Comparison of ENCODE assay signal across 15 cellular contexts in the genomic region with DNA sequence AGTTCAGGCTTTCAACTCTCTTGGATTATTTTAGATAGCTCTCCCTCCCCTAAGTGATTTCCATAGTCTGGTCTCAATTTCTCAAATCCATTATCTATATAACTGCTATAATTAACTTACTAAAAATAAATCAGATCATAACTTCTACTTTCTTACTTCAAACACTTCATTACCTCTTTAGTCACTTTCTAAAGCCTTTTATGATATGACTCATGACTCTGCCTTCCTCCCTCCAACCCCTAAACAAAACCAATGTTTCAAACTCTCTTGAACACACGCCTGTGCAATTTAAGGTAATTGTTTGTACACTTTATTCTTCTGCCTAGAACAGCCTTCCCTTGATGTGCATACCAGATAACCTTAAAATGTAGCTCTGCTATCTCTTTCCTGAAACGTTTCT.
A peak's percentile ranks its signal among the peaks of the same experiment; 100 is the strongest.
DNase-seq lines count a peak whose midpoint lies in the region; ATAC-seq and TF ChIP-seq lines count a peak whose summit lies in the region.
"Had no signal": no experiment of that assay in that cellular context is flagged by ENCODE, and none has a peak within 500 bp of the region (broad histone marks: within the 10 kb centered on the region; RNA-seq: fewer than 3 reads in every experiment).

No MANE protein-coding gene starts in this region.

- no peak overlapping the region for H3K27ac ChIP-seq in GM23338 (ENCODE audit: low read depth)
- H3K27ac ChIP-seq: gastrocnemius medialis, upper lobe of right lung had no signal

- H3K27ac Mint-ChIP-seq in GM23338 = no peak overlapping the region
- H3K27ac Mint-ChIP-seq: T-helper 1 cell treated with Interleukin-12 subunit alpha and Interleukin-12 subunit beta and Interleukin-4 antibody, amounts not matched to agents 30 μg/mL and 1 μg/mL, for 36 hours had no signal

- H2AFZ ChIP-seq in GM23338 = no peak overlapping the region

- no peaks in the 10 kb centered on the region for H3K27me3 Mint-ChIP-seq in GM23338 (ENCODE audit: insufficient read depth, low read depth, poor library complexity)

- no peaks in the 10 kb centered on the region for H3K27me3 ChIP-seq in GM23338 (ENCODE audit: insufficient read depth)
- H3K27me3 ChIP-seq: gastrocnemius medialis, upper lobe of right lung had no signal

- H3K9me2 ChIP-seq in GM23338 (ENCODE audit: insufficient read depth) = no peaks in the 10 kb centered on the region

- no peak overlapping the region for H3K4me2 ChIP-seq in GM23338

- DNase-seq in GM10266 (ENCODE audit: extremely low spot score) = peak; percentile 1
- DNase-seq in astrocyte of the hippocampus (ENCODE audit: low read depth, low spot score) = peak; percentile 25
- no peak for DNase-seq in NK-92 (lab: John Stamatoyannopoulos, UW; ENCODE audit: unreplicated experiment)
- DNase-seq in GM23338 (ENCODE audit: low spot score) = no peak
- no peak for DNase-seq in SKM-1 treated with dmso at 0.1 percent for 144 hours (lab: John Stamatoyannopoulos, UW; ENCODE audit: unreplicated experiment)
- DNase-seq in inferior parietal cortex (ENCODE audit: extremely low spot score) = no peak
- DNase-seq: activated CD8-positive, alpha-beta memory T cell treated with anti-CD3 and anti-CD28 coated beads, Interleukin-2, amount 50 U/mL, for 4 hours; Calu3; gastrocnemius medialis; KBM-7; NCI-H774; upper lobe of right lung had no signal

- no peaks in the 10 kb centered on the region for H3K9me3 Mint-ChIP-seq in GM23338
- H3K9me3 Mint-ChIP-seq: T-helper 1 cell treated with Interleukin-12 subunit alpha and Interleukin-12 subunit beta and Interleukin-4 antibody, amounts not matched to agents 30 μg/mL and 1 μg/mL, for 36 hours had no signal

- H4K20me1 ChIP-seq in GM23338 (replicated peaks; ENCODE audit: insufficient read depth) = no peaks in the 10 kb centered on the region

- ATAC-seq in GM19023 (IDR thresholded peaks at IDR 0.05; ENCODE audit: unreplicated experiment) (peak; percentile 60), HG03378 (IDR thresholded peaks at IDR 0.05; ENCODE audit: unreplicated experiment) (peak; percentile 65), GM23338 (no peak)
- ATAC-seq: gastrocnemius medialis, upper lobe of right lung had no signal

- TF ChIP-seq CTCF in GM10266 (IDR thresholded peaks at IDR 0.05; ENCODE audit: control insufficient read depth, insufficient read depth, low read depth, missing control alignments) = no peak
- TF ChIP-seq CTCF in GM23338 (conservative IDR thresholded peaks at IDR 0.05; ENCODE audit: low read depth in 2 of 2) = no peak

- no peaks in the 10 kb centered on the region for H3K4me1 Mint-ChIP-seq in GM23338

- H3K4me3 ChIP-seq in GM23338 = no peak overlapping the region
- H3K4me3 ChIP-seq: gastrocnemius medialis, upper lobe of right lung had no signal

- H3K36me3 Mint-ChIP-seq in GM23338 (ENCODE audit: low read depth) = no peaks in the 10 kb centered on the region

- no peaks in the 10 kb centered on the region for H3K79me2 ChIP-seq in GM23338 (replicated peaks; ENCODE audit: insufficient read depth)

- H3K4me1 ChIP-seq in GM23338 (ENCODE audit: insufficient read depth) = no peaks in the 10 kb centered on the region
- H3K4me1 ChIP-seq: gastrocnemius medialis, upper lobe of right lung had no signal

- no peak overlapping the region for H3K4me3 Mint-ChIP-seq in GM23338
- H3K4me3 Mint-ChIP-seq: T-helper 1 cell treated with Interleukin-12 subunit alpha and Interleukin-12 subunit beta and Interleukin-4 antibody, amounts not matched to agents 30 μg/mL and 1 μg/mL, for 36 hours had no signal

- no peaks in the 10 kb centered on the region for H3F3A ChIP-seq in GM23338 (replicated peaks; ENCODE audit: low read depth)

- no peaks in the 10 kb centered on the region for H3K36me3 ChIP-seq in GM23338 (ENCODE audit: insufficient read depth)

TF ChIP-seq in GM23338, 12 proteins besides CTCF, POLR2A, EP300 and RAD21 (continues in another document):
- TF ChIP-seq JUNB (IDR thresholded peaks at IDR 0.05; ENCODE audit: unreplicated experiment) = no peak
- TF ChIP-seq, protein P1, sequence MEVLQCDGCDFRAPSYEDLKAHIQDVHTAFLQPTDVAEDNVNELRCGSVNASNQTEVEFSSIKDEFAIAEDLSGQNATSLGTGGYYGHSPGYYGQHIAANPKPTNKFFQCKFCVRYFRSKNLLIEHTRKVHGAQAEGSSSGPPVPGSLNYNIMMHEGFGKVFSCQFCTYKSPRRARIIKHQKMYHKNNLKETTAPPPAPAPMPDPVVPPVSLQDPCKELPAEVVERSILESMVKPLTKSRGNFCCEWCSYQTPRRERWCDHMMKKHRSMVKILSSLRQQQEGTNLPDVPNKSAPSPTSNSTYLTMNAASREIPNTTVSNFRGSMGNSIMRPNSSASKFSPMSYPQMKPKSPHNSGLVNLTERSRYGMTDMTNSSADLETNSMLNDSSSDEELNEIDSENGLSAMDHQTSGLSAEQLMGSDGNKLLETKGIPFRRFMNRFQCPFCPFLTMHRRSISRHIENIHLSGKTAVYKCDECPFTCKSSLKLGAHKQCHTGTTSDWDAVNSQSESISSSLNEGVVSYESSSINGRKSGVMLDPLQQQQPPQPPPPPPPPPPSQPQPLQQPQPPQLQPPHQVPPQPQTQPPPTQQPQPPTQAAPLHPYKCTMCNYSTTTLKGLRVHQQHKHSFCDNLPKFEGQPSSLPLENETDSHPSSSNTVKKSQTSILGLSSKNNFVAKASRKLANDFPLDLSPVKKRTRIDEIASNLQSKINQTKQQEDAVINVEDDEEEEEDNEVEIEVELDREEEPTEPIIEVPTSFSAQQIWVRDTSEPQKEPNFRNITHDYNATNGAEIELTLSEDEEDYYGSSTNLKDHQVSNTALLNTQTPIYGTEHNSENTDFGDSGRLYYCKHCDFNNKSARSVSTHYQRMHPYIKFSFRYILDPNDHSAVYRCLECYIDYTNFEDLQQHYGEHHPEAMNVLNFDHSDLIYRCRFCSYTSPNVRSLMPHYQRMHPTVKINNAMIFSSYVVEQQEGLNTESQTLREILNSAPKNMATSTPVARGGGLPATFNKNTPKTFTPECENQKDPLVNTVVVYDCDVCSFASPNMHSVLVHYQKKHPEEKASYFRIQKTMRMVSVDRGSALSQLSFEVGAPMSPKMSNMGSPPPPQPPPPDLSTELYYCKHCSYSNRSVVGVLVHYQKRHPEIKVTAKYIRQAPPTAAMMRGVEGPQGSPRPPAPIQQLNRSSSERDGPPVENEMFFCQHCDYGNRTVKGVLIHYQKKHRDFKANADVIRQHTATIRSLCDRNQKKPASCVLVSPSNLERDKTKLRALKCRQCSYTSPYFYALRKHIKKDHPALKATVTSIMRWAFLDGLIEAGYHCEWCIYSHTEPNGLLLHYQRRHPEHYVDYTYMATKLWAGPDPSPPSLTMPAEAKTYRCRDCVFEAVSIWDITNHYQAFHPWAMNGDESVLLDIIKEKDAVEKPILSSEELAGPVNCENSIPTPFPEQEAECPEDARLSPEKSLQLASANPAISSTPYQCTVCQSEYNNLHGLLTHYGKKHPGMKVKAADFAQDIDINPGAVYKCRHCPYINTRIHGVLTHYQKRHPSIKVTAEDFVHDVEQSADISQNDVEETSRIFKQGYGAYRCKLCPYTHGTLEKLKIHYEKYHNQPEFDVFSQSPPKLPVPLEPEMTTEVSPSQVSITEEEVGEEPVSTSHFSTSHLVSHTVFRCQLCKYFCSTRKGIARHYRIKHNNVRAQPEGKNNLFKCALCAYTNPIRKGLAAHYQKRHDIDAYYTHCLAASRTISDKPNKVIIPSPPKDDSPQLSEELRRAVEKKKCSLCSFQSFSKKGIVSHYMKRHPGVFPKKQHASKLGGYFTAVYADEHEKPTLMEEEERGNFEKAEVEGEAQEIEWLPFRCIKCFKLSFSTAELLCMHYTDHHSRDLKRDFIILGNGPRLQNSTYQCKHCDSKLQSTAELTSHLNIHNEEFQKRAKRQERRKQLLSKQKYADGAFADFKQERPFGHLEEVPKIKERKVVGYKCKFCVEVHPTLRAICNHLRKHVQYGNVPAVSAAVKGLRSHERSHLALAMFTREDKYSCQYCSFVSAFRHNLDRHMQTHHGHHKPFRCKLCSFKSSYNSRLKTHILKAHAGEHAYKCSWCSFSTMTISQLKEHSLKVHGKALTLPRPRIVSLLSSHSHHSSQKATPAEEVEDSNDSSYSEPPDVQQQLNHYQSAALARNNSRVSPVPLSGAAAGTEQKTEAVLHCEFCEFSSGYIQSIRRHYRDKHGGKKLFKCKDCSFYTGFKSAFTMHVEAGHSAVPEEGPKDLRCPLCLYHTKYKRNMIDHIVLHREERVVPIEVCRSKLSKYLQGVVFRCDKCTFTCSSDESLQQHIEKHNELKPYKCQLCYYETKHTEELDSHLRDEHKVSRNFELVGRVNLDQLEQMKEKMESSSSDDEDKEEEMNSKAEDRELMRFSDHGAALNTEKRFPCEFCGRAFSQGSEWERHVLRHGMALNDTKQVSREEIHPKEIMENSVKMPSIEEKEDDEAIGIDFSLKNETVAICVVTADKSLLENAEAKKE (CRISPR knock-in tag; IDR thresholded peaks at IDR 0.05) = no peak
- TF ChIP-seq, protein P2, sequence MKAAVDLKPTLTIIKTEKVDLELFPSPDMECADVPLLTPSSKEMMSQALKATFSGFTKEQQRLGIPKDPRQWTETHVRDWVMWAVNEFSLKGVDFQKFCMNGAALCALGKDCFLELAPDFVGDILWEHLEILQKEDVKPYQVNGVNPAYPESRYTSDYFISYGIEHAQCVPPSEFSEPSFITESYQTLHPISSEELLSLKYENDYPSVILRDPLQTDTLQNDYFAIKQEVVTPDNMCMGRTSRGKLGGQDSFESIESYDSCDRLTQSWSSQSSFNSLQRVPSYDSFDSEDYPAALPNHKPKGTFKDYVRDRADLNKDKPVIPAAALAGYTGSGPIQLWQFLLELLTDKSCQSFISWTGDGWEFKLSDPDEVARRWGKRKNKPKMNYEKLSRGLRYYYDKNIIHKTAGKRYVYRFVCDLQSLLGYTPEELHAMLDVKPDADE (IDR thresholded peaks at IDR 0.05) = no peak

Comparison
In these comparisons a context has a peak if more than half of its experiments do, and no peak if none do; other contexts are left out.
1. DNase-seq: peak in GM10266 (single experiment) and astrocyte of the hippocampus (single experiment); none in NK-92 (single experiment), GM23338 (single experiment), SKM-1 treated with dmso at 0.1 percent for 144 hours (single experiment) and inferior parietal cortex (single experiment).